In genomic region chr3:149381173-149382090, GRCh38 we compare ENCODE assay signal across 2 cellular contexts.
A peak's percentile ranks its signal among the peaks of the same experiment; 100 is the strongest.
TF ChIP-seq lines count a peak whose summit lies in the region.

No MANE protein-coding gene starts in this region.

TF ChIP-seq in A549, 52 proteins besides CTCF, POLR2A, EP300 and RAD21:
- TF ChIP-seq EHF (CRISPR knock-in tag; IDR thresholded peaks at IDR 0.05) (peak; percentile 76; the same call in 1 of the 2 replicates), NPAS2 (CRISPR knock-in tag; IDR thresholded peaks at IDR 0.05; ENCODE audit: borderline replicate concordance) (no peak), KDM5A (IDR thresholded peaks at IDR 0.05) (no peak), HEYL (CRISPR knock-in tag; IDR thresholded peaks at IDR 0.05) (peak; percentile 16; the same call in 1 of the 2 replicates), HOXA7 (CRISPR knock-in tag; IDR thresholded peaks at IDR 0.05) (peak; percentile 90), RARB (CRISPR knock-in tag; IDR thresholded peaks at IDR 0.05) (peak; percentile 59; the same call in 1 of the 2 replicates), FOSB (CRISPR knock-in tag; IDR thresholded peaks at IDR 0.05) (peak; percentile 90), FOXS1 (CRISPR knock-in tag; IDR thresholded peaks at IDR 0.05) (no peak), ZNF302 (CRISPR knock-in tag; IDR thresholded peaks at IDR 0.05) (no peak; the same call in 1 of the 2 replicates), RFX5 (IDR thresholded peaks at IDR 0.05) (no peak)
- TF ChIP-seq, protein P1, sequence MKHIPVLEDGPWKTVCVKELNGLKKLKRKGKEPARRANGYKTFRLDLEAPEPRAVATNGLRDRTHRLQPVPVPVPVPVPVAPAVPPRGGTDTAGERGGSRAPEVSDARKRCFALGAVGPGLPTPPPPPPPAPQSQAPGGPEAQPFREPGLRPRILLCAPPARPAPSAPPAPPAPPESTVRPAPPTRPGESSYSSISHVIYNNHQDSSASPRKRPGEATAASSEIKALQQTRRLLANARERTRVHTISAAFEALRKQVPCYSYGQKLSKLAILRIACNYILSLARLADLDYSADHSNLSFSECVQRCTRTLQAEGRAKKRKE (CRISPR knock-in tag; IDR thresholded peaks at IDR 0.05; ENCODE audit: low read depth) = peak; percentile 52

TF ChIP-seq in GM23338, 12 proteins besides CTCF, POLR2A, EP300 and RAD21:
- no peak for TF ChIP-seq ZNF331 (CRISPR knock-in tag; IDR thresholded peaks at IDR 0.05; ENCODE audit: low read depth)
- TF ChIP-seq ZNF462 (CRISPR knock-in tag; IDR thresholded peaks at IDR 0.05) = no peak
- TF ChIP-seq POLR2AphosphoS5 (IDR thresholded peaks at IDR 0.05; ENCODE audit: low read depth) = no peak
- no peak for TF ChIP-seq STAT1 (IDR thresholded peaks at IDR 0.05; ENCODE audit: unreplicated experiment)
- TF ChIP-seq ETS1 (IDR thresholded peaks at IDR 0.05) = no peak
- TF ChIP-seq ZNF114 (CRISPR knock-in tag; IDR thresholded peaks at IDR 0.05) = no peak
- TF ChIP-seq, protein P2, sequence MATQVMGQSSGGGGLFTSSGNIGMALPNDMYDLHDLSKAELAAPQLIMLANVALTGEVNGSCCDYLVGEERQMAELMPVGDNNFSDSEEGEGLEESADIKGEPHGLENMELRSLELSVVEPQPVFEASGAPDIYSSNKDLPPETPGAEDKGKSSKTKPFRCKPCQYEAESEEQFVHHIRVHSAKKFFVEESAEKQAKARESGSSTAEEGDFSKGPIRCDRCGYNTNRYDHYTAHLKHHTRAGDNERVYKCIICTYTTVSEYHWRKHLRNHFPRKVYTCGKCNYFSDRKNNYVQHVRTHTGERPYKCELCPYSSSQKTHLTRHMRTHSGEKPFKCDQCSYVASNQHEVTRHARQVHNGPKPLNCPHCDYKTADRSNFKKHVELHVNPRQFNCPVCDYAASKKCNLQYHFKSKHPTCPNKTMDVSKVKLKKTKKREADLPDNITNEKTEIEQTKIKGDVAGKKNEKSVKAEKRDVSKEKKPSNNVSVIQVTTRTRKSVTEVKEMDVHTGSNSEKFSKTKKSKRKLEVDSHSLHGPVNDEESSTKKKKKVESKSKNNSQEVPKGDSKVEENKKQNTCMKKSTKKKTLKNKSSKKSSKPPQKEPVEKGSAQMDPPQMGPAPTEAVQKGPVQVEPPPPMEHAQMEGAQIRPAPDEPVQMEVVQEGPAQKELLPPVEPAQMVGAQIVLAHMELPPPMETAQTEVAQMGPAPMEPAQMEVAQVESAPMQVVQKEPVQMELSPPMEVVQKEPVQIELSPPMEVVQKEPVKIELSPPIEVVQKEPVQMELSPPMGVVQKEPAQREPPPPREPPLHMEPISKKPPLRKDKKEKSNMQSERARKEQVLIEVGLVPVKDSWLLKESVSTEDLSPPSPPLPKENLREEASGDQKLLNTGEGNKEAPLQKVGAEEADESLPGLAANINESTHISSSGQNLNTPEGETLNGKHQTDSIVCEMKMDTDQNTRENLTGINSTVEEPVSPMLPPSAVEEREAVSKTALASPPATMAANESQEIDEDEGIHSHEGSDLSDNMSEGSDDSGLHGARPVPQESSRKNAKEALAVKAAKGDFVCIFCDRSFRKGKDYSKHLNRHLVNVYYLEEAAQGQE (IDR thresholded peaks at IDR 0.05; ENCODE audit: unreplicated experiment) = no peak
- no peak for TF ChIP-seq CREB1 (CRISPR knock-in tag; IDR thresholded peaks at IDR 0.05; ENCODE audit: low read depth)
- TF ChIP-seq JUNB (IDR thresholded peaks at IDR 0.05; ENCODE audit: unreplicated experiment) = no peak
- TF ChIP-seq EZH2phosphoT487 (IDR thresholded peaks at IDR 0.05; ENCODE audit: unreplicated experiment) = no peak
- TF ChIP-seq EZH2 (IDR thresholded peaks at IDR 0.05; ENCODE audit: low read depth, unreplicated experiment) = no peak
- TF ChIP-seq NANOG (IDR thresholded peaks at IDR 0.05; ENCODE audit: borderline replicate concordance) = no peak
TF ChIP-seq in GM23338: peak in this region for 0.
